Comparison of ENCODE assay signal across 21 cellular contexts in genomic region chr6:139711714-139712585, GRCh38.
DNase-seq lines count a peak whose midpoint lies in the region; ATAC-seq, FAIRE-seq and TF ChIP-seq lines count a peak whose summit lies in the region.
"Had no signal": no experiment of that assay in that cellular context is flagged by ENCODE, and none has a peak within 500 bp of the region (broad histone marks: within the 10 kb centered on the region; RNA-seq: fewer than 3 reads in every experiment).

No MANE protein-coding gene starts in this region.

- no peaks in the 10 kb centered on the region for H4K20me1 ChIP-seq in Karpas-422 (ENCODE audit: insufficient read depth, low read depth, low read length)

- no peak for TF ChIP-seq POLR2A in GM12891 (IDR thresholded peaks at IDR 0.05; ENCODE audit: low read depth, low read length)

- no peak overlapping the region for H3K9ac ChIP-seq in Karpas-422 (ENCODE audit: low read length)

- H3K27ac Mint-ChIP-seq in activated CD4-positive, alpha-beta memory T cell treated with anti-CD3 and anti-CD28 coated beads, Interleukin-2, amount 10 ng/mL, durations not matched to agents 7 days and 5 days, result no peak overlapping the region
- H3K27ac Mint-ChIP-seq: activated CD4-positive, alpha-beta T cell treated with anti-CD3 and anti-CD28 coated beads, Interleukin-2, amount 10 ng/mL, durations not matched to agents 7 days and 5 days; dendritic cell treated with granulocyte-macrophage colony-stimulating factor and Interleukin-4, amounts not matched to agents 40 ng/mL and 50 ng/mL, for 4 days; stimulated activated naive CD8-positive, alpha-beta T cell treated with anti-CD3 and anti-CD28 coated beads, Interleukin-15, amount 100 ng/mL, for 72 hours had no signal

- no peak for FAIRE-seq in GM12891 (lab: Jason Lieb, UNC)

- H3K79me2 ChIP-seq in Karpas-422 (ENCODE audit: low read length), result no peaks in the 10 kb centered on the region

- H2AFZ ChIP-seq in Karpas-422 (ENCODE audit: low read length), result no peak overlapping the region

- peak; percentile 29 for DNase-seq in AG08396 (ENCODE audit: low spot score)
- peak; percentile 29 for DNase-seq in Karpas-422
- DNase-seq in fibroblast of the aortic adventitia (ENCODE audit: low read depth), result peak; percentile 72
- DNase-seq in activated CD4-positive, alpha-beta memory T cell treated with anti-CD3 and anti-CD28 coated beads, Interleukin-2, amount 10 ng/mL, durations not matched to agents 7 days and 5 days, result no peak
- no peak for DNase-seq in activated gamma-delta T cell treated with Interleukin-2 at 50 U/mL for 16 hours
- DNase-seq in stimulated activated CD4-positive, alpha-beta T cell treated with anti-CD3 and anti-CD28 coated beads, Interleukin-4, amount 100 ng/mL, for 24 hours, result no peak
- DNase-seq in GM12891 (ENCODE audit: insufficient read length, low spot score), result no peak
- DNase-seq: activated CD4-positive, alpha-beta T cell treated with anti-CD3 and anti-CD28 coated beads, Interleukin-2, amount 10 ng/mL, durations not matched to agents 7 days and 5 days; amygdala; Caco-2; foreskin melanocyte; NCI-H1930; NCI-H774; nucleus accumbens; spleen; stimulated activated naive CD8-positive, alpha-beta T cell treated with anti-CD3 and anti-CD28 coated beads, Interleukin-15, amount 100 ng/mL, for 72 hours; T-helper 9 cell had no signal

- POLR2A ChIA-PET in activated CD4-positive, alpha-beta memory T cell treated with anti-CD3 and anti-CD28 coated beads, Interleukin-2, amount 10 ng/mL, durations not matched to agents 7 days and 5 days (lab: Charles Lee), result no interaction called here

- H3K27ac ChIP-seq in Karpas-422 (ENCODE audit: low read length), result no peak overlapping the region
- H3K27ac ChIP-seq: spleen had no signal

- CTCF ChIA-PET in activated CD4-positive, alpha-beta memory T cell treated with anti-CD3 and anti-CD28 coated beads, Interleukin-2, amount 10 ng/mL, durations not matched to agents 7 days and 5 days (lab: Charles Lee), result no interaction called here

- H3K4me2 ChIP-seq in Karpas-422 (ENCODE audit: low read depth, low read length, poor library complexity, severe bottlenecking), result no peak overlapping the region

- TF ChIP-seq CTCF in fibroblast of the aortic adventitia (IDR thresholded peaks at IDR 0.05; ENCODE audit: insufficient read depth, low read length), result no peak

- H3K4me1 Mint-ChIP-seq in activated CD4-positive, alpha-beta memory T cell treated with anti-CD3 and anti-CD28 coated beads, Interleukin-2, amount 10 ng/mL, durations not matched to agents 7 days and 5 days, result no peaks in the 10 kb centered on the region
- H3K4me1 Mint-ChIP-seq: activated CD4-positive, alpha-beta T cell treated with anti-CD3 and anti-CD28 coated beads, Interleukin-2, amount 10 ng/mL, durations not matched to agents 7 days and 5 days; stimulated activated naive CD8-positive, alpha-beta T cell treated with anti-CD3 and anti-CD28 coated beads, Interleukin-15, amount 100 ng/mL, for 72 hours had no signal

- no peak overlapping the region for H3K4me3 Mint-ChIP-seq in activated CD4-positive, alpha-beta memory T cell treated with anti-CD3 and anti-CD28 coated beads, Interleukin-2, amount 10 ng/mL, durations not matched to agents 7 days and 5 days
- H3K4me3 Mint-ChIP-seq: activated CD4-positive, alpha-beta T cell treated with anti-CD3 and anti-CD28 coated beads, Interleukin-2, amount 10 ng/mL, durations not matched to agents 7 days and 5 days; dendritic cell treated with granulocyte-macrophage colony-stimulating factor and Interleukin-4, amounts not matched to agents 40 ng/mL and 50 ng/mL, for 4 days; stimulated activated naive CD8-positive, alpha-beta T cell treated with anti-CD3 and anti-CD28 coated beads, Interleukin-15, amount 100 ng/mL, for 72 hours had no signal

- H3K9me3 ChIP-seq in Karpas-422 (ENCODE audit: low read length), result no peaks in the 10 kb centered on the region
- H3K9me3 ChIP-seq: Caco-2, HAP-1, spleen had no signal

- H3K27me3 Mint-ChIP-seq in activated CD4-positive, alpha-beta memory T cell treated with anti-CD3 and anti-CD28 coated beads, Interleukin-2, amount 10 ng/mL, durations not matched to agents 7 days and 5 days, result peaks cover 7% of the 10 kb centered on the region
- H3K27me3 Mint-ChIP-seq: dendritic cell treated with granulocyte-macrophage colony-stimulating factor and Interleukin-4, amounts not matched to agents 40 ng/mL and 50 ng/mL, for 4 days; stimulated activated naive CD8-positive, alpha-beta T cell treated with anti-CD3 and anti-CD28 coated beads, Interleukin-15, amount 100 ng/mL, for 72 hours had no signal

- H3K27me3 ChIP-seq in Karpas-422 (ENCODE audit: low read length), result no peaks in the 10 kb centered on the region

- H3K9me2 ChIP-seq in Karpas-422 (replicated peaks; ENCODE audit: insufficient read depth, low read length), result no peaks in the 10 kb centered on the region

- H3K9me3 Mint-ChIP-seq in activated CD4-positive, alpha-beta memory T cell treated with anti-CD3 and anti-CD28 coated beads, Interleukin-2, amount 10 ng/mL, durations not matched to agents 7 days and 5 days, result no peaks in the 10 kb centered on the region
- H3K9me3 Mint-ChIP-seq: activated CD4-positive, alpha-beta T cell treated with anti-CD3 and anti-CD28 coated beads, Interleukin-2, amount 10 ng/mL, durations not matched to agents 7 days and 5 days; dendritic cell treated with granulocyte-macrophage colony-stimulating factor and Interleukin-4, amounts not matched to agents 40 ng/mL and 50 ng/mL, for 4 days; stimulated activated naive CD8-positive, alpha-beta T cell treated with anti-CD3 and anti-CD28 coated beads, Interleukin-15, amount 100 ng/mL, for 72 hours had no signal

- H3K36me3 ChIP-seq in Karpas-422 (ENCODE audit: insufficient read depth, low read length), result no peaks in the 10 kb centered on the region
- H3K36me3 ChIP-seq: HAP-1, spleen had no signal

- no peaks in the 10 kb centered on the region for H3K4me1 ChIP-seq in Karpas-422 (ENCODE audit: low read length)
- H3K4me1 ChIP-seq: HAP-1 had no signal

- no peak overlapping the region for H3K4me3 ChIP-seq in Karpas-422 (ENCODE audit: low read length)
- H3K4me3 ChIP-seq in fibroblast of the aortic adventitia (ENCODE audit: low read depth, low read length), result no peak overlapping the region
- H3K4me3 ChIP-seq: HAP-1, spleen had no signal

- no peak for ATAC-seq in SK-N-SH treated with all-trans-retinoic acid at 6 μM for 48 hours
- ATAC-seq: Right ventricle myocardium inferior; stimulated activated naive CD8-positive, alpha-beta T cell treated with anti-CD3 and anti-CD28 coated beads, Interleukin-15, amount 100 ng/mL, for 72 hours had no signal

- no peaks in the 10 kb centered on the region for H3K36me3 Mint-ChIP-seq in activated CD4-positive, alpha-beta memory T cell treated with anti-CD3 and anti-CD28 coated beads, Interleukin-2, amount 10 ng/mL, durations not matched to agents 7 days and 5 days (ENCODE audit: low read depth)

TF ChIP-seq in SK-N-SH treated with all-trans-retinoic acid at 6 μM for 48 hours, 23 proteins besides CTCF, POLR2A, EP300 and RAD21:
- TF ChIP-seq ZNF565 (CRISPR knock-in tag; conservative IDR thresholded peaks at IDR 0.05; ENCODE audit: low read depth) (no peak), ZC3H10 (CRISPR knock-in tag; IDR thresholded peaks at IDR 0.05) (no peak), ISL1 (CRISPR knock-in tag; IDR thresholded peaks at IDR 0.05) (0 out of 2 replicates have a peak, but pooled peaks have one; percentile 22)
TF ChIP-seq in SK-N-SH treated with all-trans-retinoic acid at 6 μM for 48 hours: peak in this region for 1.

TF ChIP-seq in GM12891, 5 proteins besides CTCF, POLR2A, EP300 and RAD21:
- TF ChIP-seq TAF1 (IDR thresholded peaks at IDR 0.05; ENCODE audit: low read depth, low read length) (no peak), SPI1 (IDR thresholded peaks at IDR 0.05; ENCODE audit: low read depth, low read length) (no peak), PAX5 (IDR thresholded peaks at IDR 0.05; ENCODE audit: insufficient read depth, low read length, severe bottlenecking) (no peak), POLR2AphosphoS5 (IDR thresholded peaks at IDR 0.05; ENCODE audit: low read depth, low read length) (no peak), POU2F2 (IDR thresholded peaks at IDR 0.05; ENCODE audit: low read depth, low read length) (no peak)

Comparison
In these comparisons a context has a peak if more than half of its experiments do, and no peak if none do; other contexts are left out.
1. DNase-seq: peak in AG08396 (single experiment), Karpas-422 (single experiment) and fibroblast of the aortic adventitia (single experiment); none in activated CD4-positive, alpha-beta memory T cell treated with anti-CD3 and anti-CD28 coated beads, Interleukin-2, amount 10 ng/mL, durations not matched to agents 7 days and 5 days (single experiment), activated gamma-delta T cell treated with Interleukin-2 at 50 U/mL for 16 hours (single experiment), stimulated activated CD4-positive, alpha-beta T cell treated with anti-CD3 and anti-CD28 coated beads, Interleukin-4, amount 100 ng/mL, for 24 hours (single experiment) and GM12891 (single experiment).